Comparison of ENCODE assay signal across 8 cellular contexts in genomic region chr20:54534101-54534500, GRCh38. TPM values are rescaled to one million over a fixed set of nuclear protein-coding genes. Genes with fewer than 3 reads are reported as not detected.
"Had no signal": no experiment of that assay in that cellular context is flagged by ENCODE, and none has a peak within 500 bp of the region (broad histone marks: within the 10 kb centered on the region; RNA-seq: fewer than 3 reads in every experiment).

No MANE protein-coding gene starts in this region.

- DNase-seq: GDM1, GF-D8 had no signal

- ATAC-seq: GM12878 had no signal

- H3K4me3 ChIP-seq: GM12878 had no signal

- FAIRE-seq: G401.6, GM12878, GM12891, GM12892, GM18507, GM19239 had no signal

RNA-seq across cellular contexts. Expression of gene DOK5, which starts 58.7 kb away (rescaled TPM):
- total RNA-seq: GM12878 had no signal
